ENCODE assay signal across 8 cellular contexts in the genomic region with DNA sequence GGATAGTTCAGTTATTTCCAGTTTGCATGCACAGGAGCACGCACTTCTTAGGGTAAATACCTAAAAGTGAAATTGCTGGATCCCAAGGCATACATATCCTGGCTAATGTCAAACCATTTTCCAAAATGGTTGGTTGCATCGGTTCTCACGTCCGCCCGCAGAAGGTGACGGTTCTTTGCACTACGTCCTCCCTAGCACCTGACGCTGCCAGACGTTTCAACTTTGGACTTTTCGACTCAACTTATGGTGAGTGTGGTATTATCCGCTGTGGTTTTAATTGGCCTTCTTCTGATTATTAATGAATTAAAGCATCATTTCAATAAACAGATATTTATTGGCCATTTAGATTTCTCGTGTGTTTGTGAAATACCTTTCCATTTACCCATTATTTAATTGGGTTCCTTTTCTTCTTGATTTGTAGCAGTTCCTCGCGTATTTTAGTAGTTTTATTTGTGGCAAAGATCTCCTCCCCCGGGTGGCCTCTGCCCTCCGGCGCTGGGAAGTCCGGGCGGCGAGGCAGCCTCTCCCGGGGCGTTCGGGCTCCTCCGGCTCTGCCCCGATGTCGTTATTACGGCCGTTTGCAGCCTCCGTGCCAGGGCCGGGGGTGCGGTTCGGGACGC. TPM values are rescaled to one million over a fixed set of nuclear protein-coding genes. Genes with fewer than 3 reads are reported as not detected.
DNase-seq lines count a peak whose midpoint lies in the region; ATAC-seq, FAIRE-seq and TF ChIP-seq lines count a peak whose summit lies in the region.

A gene (plus strand): TSS at position 571 of the 620 bp plus-strand sequence. CDS start 3,091 bp downstream, outside the sequence.

- FAIRE-seq in A549 (lab: Jason Lieb, UNC) = no peak
- FAIRE-seq in bronchial epithelial cell (lab: Jason Lieb, UNC) = no peak
- no peak for FAIRE-seq in H54 (lab: Jason Lieb, UNC)

- 35% methylated on average over 21 of the region's 33 CpGs for WGBS in A549 (ENCODE audit: missing lambda C conversion rate)

- ATAC-seq in A549 (no peak), mucosa of descending colon (no peak), HG02885 (IDR thresholded peaks at IDR 0.05; ENCODE audit: poor library complexity, unreplicated experiment) (no peak), GM18858 (IDR thresholded peaks at IDR 0.05; ENCODE audit: unreplicated experiment) (no peak)

- peak within 1 kb of the TSS; percentile 97 to 98 for H3K27ac ChIP-seq in A549
- no peak within 1 kb of the TSS for H3K27ac ChIP-seq in HL-60 (replicated peaks)

- TF ChIP-seq EP300 in A549 (IDR thresholded peaks at IDR 0.05) = no peak

- DNase-seq in A549 (ENCODE audit: low read depth in 1 of 2, low spot score in 1 of 2) (no peak), HL-60 (ENCODE audit: low read depth in 1 of 2, low spot score in 1 of 2) (no peak), bronchial epithelial cell (ENCODE audit: low read depth) (no peak), mucosa of descending colon (no peak), H54 (ENCODE audit: insufficient read length, low spot score) (no peak), NCI-H1417 treated with DMSO at 0.1 percent for 48 hours (lab: John Stamatoyannopoulos, UW) (no peak)

- peak within 1 kb of the TSS; percentile 88 for H3K4me3 ChIP-seq in A549
- H3K4me3 ChIP-seq in HL-60 (replicated peaks; ENCODE audit: insufficient read depth, low read length) = peak within 1 kb of the TSS; percentile 58
- peak within 1 kb of the TSS; percentile 72 for H3K4me3 ChIP-seq in bronchial epithelial cell (ENCODE audit: low read depth, low read length)
- H3K4me3 ChIP-seq in mucosa of descending colon = peak within 1 kb of the TSS; percentile 31

- H3K9me3 ChIP-seq in A549 (no peaks in the 10 kb centered on the region), mucosa of descending colon (no peaks in the 10 kb centered on the region)

- H3K4me2 ChIP-seq in A549 = peak within 1 kb of the TSS; percentile 90

- H3K36me3 ChIP-seq in bronchial epithelial cell (ENCODE audit: control insufficient read depth, insufficient read depth, low read length) (no peaks in the 10 kb centered on the region), mucosa of descending colon (ENCODE audit: low read depth) (no peaks in the 10 kb centered on the region)

- TF ChIP-seq CTCF in A549 (IDR thresholded peaks at IDR 0.05) = no peak
- no peak for TF ChIP-seq CTCF in HL-60 (IDR thresholded peaks at IDR 0.05; ENCODE audit: insufficient read depth, low read length)
- TF ChIP-seq CTCF in bronchial epithelial cell (IDR thresholded peaks at IDR 0.05; ENCODE audit: insufficient read depth, low read length, severe bottlenecking) = no peak
- TF ChIP-seq CTCF in mucosa of descending colon (IDR thresholded peaks at IDR 0.05) = no peak

- no peak for TF ChIP-seq RAD21 in A549 (conservative IDR thresholded peaks at IDR 0.05 in 1 of 2, IDR thresholded peaks at IDR 0.05 in 1 of 2)

- CTCF ChIA-PET in A549 (lab: Yijun Ruan, JAX) = no interaction called here

- intact Hi-C loops in mucosa of descending colon (cut with DNase I, micrococcal nuclease) = no loop called here

- TF ChIP-seq POLR2A in A549 (IDR thresholded peaks at IDR 0.05; ENCODE audit: low read length) (no peak), H54 (IDR thresholded peaks at IDR 0.05; ENCODE audit: low read depth, low read length) (no peak)

- H3K27me3 ChIP-seq in HL-60 (ENCODE audit: insufficient read depth, poor library complexity, severe bottlenecking) (peaks cover 37% of the 10 kb centered on the region), bronchial epithelial cell (ENCODE audit: control insufficient read depth, insufficient read depth, low read length) (no peaks in the 10 kb centered on the region)

- POLR2A ChIA-PET in A549 (lab: Yijun Ruan, JAX) = interaction anchor here (1.0 kb wide), 1 partner anchor 180 kb away, joined by 3 read pairs; a partner anchor contains a TSS

- H3K4me1 ChIP-seq in A549 (peaks cover 21% of the 10 kb centered on the region; the same call in 2 of the 3 replicates), mucosa of descending colon (ENCODE audit: low read depth) (peaks cover 9% of the 10 kb centered on the region)

TF ChIP-seq in A549, 52 proteins besides CTCF, POLR2A, EP300 and RAD21:
- TF ChIP-seq TP53 (CRISPR knock-in tag; IDR thresholded peaks at IDR 0.05) (no peak), FOSL2 (IDR thresholded peaks at IDR 0.05) (no peak), FOSL2 (CRISPR knock-in tag; IDR thresholded peaks at IDR 0.05) (no peak), JUNB (IDR thresholded peaks at IDR 0.05) (no peak), CHD2 (IDR thresholded peaks at IDR 0.05; ENCODE audit: low read length, partially characterized antibody) (no peak), RFX5 (IDR thresholded peaks at IDR 0.05) (no peak), SMC3 (IDR thresholded peaks at IDR 0.05) (no peak), HOXB5 (CRISPR knock-in tag; IDR thresholded peaks at IDR 0.05) (no peak), MAZ (IDR thresholded peaks at IDR 0.05; ENCODE audit: borderline replicate concordance, low read depth, low read length) (no peak), ESRRA (IDR thresholded peaks at IDR 0.05; ENCODE audit: borderline replicate concordance, low read length) (no peak), HDAC2 (IDR thresholded peaks at IDR 0.05) (no peak), TFCP2L1 (CRISPR knock-in tag; IDR thresholded peaks at IDR 0.05) (no peak), RCOR1 (IDR thresholded peaks at IDR 0.05; ENCODE audit: low read depth, low read length) (no peak), BHLHE40 (IDR thresholded peaks at IDR 0.05; ENCODE audit: low read depth, low read length) (no peak)
- TF ChIP-seq, protein P1, sequence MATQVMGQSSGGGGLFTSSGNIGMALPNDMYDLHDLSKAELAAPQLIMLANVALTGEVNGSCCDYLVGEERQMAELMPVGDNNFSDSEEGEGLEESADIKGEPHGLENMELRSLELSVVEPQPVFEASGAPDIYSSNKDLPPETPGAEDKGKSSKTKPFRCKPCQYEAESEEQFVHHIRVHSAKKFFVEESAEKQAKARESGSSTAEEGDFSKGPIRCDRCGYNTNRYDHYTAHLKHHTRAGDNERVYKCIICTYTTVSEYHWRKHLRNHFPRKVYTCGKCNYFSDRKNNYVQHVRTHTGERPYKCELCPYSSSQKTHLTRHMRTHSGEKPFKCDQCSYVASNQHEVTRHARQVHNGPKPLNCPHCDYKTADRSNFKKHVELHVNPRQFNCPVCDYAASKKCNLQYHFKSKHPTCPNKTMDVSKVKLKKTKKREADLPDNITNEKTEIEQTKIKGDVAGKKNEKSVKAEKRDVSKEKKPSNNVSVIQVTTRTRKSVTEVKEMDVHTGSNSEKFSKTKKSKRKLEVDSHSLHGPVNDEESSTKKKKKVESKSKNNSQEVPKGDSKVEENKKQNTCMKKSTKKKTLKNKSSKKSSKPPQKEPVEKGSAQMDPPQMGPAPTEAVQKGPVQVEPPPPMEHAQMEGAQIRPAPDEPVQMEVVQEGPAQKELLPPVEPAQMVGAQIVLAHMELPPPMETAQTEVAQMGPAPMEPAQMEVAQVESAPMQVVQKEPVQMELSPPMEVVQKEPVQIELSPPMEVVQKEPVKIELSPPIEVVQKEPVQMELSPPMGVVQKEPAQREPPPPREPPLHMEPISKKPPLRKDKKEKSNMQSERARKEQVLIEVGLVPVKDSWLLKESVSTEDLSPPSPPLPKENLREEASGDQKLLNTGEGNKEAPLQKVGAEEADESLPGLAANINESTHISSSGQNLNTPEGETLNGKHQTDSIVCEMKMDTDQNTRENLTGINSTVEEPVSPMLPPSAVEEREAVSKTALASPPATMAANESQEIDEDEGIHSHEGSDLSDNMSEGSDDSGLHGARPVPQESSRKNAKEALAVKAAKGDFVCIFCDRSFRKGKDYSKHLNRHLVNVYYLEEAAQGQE (IDR thresholded peaks at IDR 0.05) = no peak
- TF ChIP-seq, protein P2, sequence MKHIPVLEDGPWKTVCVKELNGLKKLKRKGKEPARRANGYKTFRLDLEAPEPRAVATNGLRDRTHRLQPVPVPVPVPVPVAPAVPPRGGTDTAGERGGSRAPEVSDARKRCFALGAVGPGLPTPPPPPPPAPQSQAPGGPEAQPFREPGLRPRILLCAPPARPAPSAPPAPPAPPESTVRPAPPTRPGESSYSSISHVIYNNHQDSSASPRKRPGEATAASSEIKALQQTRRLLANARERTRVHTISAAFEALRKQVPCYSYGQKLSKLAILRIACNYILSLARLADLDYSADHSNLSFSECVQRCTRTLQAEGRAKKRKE (CRISPR knock-in tag; IDR thresholded peaks at IDR 0.05; ENCODE audit: low read depth) = no peak

RNA-seq across cellular contexts. Expression of the gene that starts here (rescaled TPM):
- 6.4 and 6.9 TPM in 2 replicates for polyA plus RNA-seq in A549 (2011; rRNA removed)
- 2.0 and 2.1 TPM in 2 replicates for polyA plus RNA-seq in A549 (2012; cell fraction: cytosol; rRNA removed)
- polyA plus RNA-seq in A549 (2012; cell fraction: nucleus; rRNA removed) = 0.61 and 0.88 TPM in 2 replicates
- 3.1 to 3.4 TPM (median 3.4 TPM) in 3 replicates for polyA plus RNA-seq in A549 (2017; fragmentation: RNase III; extraction: RNeasy Plus Mini Kit Qiagen cat#74134 plus additional on column Dnase treatment)
- 3.4 and 3.8 TPM in 2 replicates for polyA minus RNA-seq in A549 (2011; rRNA and poly(A)+ RNA removed)
- total RNA-seq in bronchial epithelial cell = 1.1 and 2.9 TPM in 2 replicates
- total RNA-seq in mucosa of descending colon = 1 to 10 TPM; 1.5 to 5.4 (median 2.4) TPM

Comparison
In these comparisons a context has a peak if more than half of its experiments do, and no peak if none do; other contexts are left out.
1. H3K4me3 ChIP-seq: peak in every context shown above with its lines; median percentile 88 in A549; 72 in bronchial epithelial cell; 58 in HL-60; 31 in mucosa of descending colon.